ENCODE assay signal across 8 cellular contexts in the genomic region with DNA sequence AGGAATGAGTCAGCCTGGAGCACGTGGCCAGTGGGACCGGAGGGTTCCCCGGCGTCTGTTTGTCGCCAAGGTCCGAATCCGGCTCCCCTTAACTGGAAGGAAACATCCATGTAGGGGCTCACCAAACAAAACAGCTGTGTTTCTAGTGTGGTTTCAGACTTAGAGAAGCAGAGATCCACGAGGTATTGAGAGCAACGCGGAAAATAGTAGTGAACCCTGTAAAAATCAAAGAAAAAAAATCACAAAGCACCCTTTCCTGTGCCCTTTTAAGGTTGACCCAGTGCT. TPM values are rescaled to one million over a fixed set of nuclear protein-coding genes. Genes with fewer than 3 reads are reported as not detected.
A peak's percentile ranks its signal among the peaks of the same experiment; 100 is the strongest.
DNase-seq lines count a peak whose midpoint lies in the region; ATAC-seq and TF ChIP-seq lines count a peak whose summit lies in the region.

No MANE protein-coding gene starts in this region.

- H3K36me3 ChIP-seq in DOHH2 (ENCODE audit: control insufficient read depth, low read length) = peaks cover 50% of the 10 kb centered on the region
- peaks cover 30% of the 10 kb centered on the region for H3K36me3 ChIP-seq in PC-3 (ENCODE audit: low read depth, low read length)
- H3K36me3 ChIP-seq in esophagus muscularis mucosa = peaks cover 0 to 33% (median 15%) of the 10 kb centered on the region in 4 donors
- no peaks in the 10 kb centered on the region for H3K36me3 ChIP-seq in parathyroid adenoma (ENCODE audit: control insufficient read depth, insufficient read depth, low read length)

- H3K4me1 ChIP-seq in DOHH2 (ENCODE audit: control insufficient read depth, low read length) (peaks cover 68% of the 10 kb centered on the region), PC-3 (ENCODE audit: insufficient read depth, low read length) (peaks cover 29% of the 10 kb centered on the region), esophagus muscularis mucosa (peaks cover 20 to 41% (median 34%) of the 10 kb centered on the region in 4 donors), parathyroid adenoma (peaks cover 3% of the 10 kb centered on the region)

- H3K4me2 ChIP-seq in DOHH2 (ENCODE audit: low read length) (peak overlapping the region; percentile 95), PC-3 (ENCODE audit: low read length) (peak overlapping the region; percentile 94), parathyroid adenoma (ENCODE audit: low read length) (peak overlapping the region; percentile 93)

- no peak for TF ChIP-seq POLR2A in esophagus muscularis mucosa (IDR thresholded peaks at IDR 0.05; ENCODE audit: low read depth)
- TF ChIP-seq POLR2A in GM18505 (IDR thresholded peaks at IDR 0.05; ENCODE audit: borderline replicate concordance, extremely low read depth, insufficient read depth, insufficient read length) = no peak

- 6% methylated on average over 8 of the region's 10 CpGs for whole genome bisulfite sequencing in esophagus muscularis mucosa

- BruUV-seq in PC-3 (replicated peaks; lab: Mats Ljungman, UMichigan) = TSS peak; percentile 64

- CTCF ChIA-PET in PC-3 (lab: Charles Lee) = no interaction called here

- H3K79me2 ChIP-seq in DOHH2 (ENCODE audit: control insufficient read depth, low read length) = peaks cover 37% of the 10 kb centered on the region
- H3K79me2 ChIP-seq in PC-3 (ENCODE audit: low read length) = peaks cover 25% of the 10 kb centered on the region
- H3K79me2 ChIP-seq in parathyroid adenoma = no peaks in the 10 kb centered on the region

- ATAC-seq in PC-3 (no peak), GM19397 (IDR thresholded peaks at IDR 0.05; ENCODE audit: unreplicated experiment) (no peak), GM19351 (IDR thresholded peaks at IDR 0.05; ENCODE audit: unreplicated experiment) (no peak), GM18505 (IDR thresholded peaks at IDR 0.05; ENCODE audit: unreplicated experiment) (no peak)

- DNase-seq in PC-3 (no peak), esophagus muscularis mucosa (ENCODE audit: extremely low spot score) (no peak), GM19240 (ENCODE audit: insufficient read length, low spot score) (no peak)

- H3F3A ChIP-seq in DOHH2 (ENCODE audit: control insufficient read depth, insufficient read depth) (peaks cover 56% of the 10 kb centered on the region), PC-3 (ENCODE audit: low read length, unreplicated experiment) (no peaks in the 10 kb centered on the region)

- H4K20me1 ChIP-seq in DOHH2 (ENCODE audit: control insufficient read depth, insufficient read depth, low read depth, low read length) = no peaks in the 10 kb centered on the region
- no peaks in the 10 kb centered on the region for H4K20me1 ChIP-seq in PC-3 (ENCODE audit: low read length)

- POLR2A ChIA-PET in PC-3 (lab: Charles Lee; ENCODE audit: unreplicated experiment) = interaction anchor here (0.5 to 1.5 kb wide), 4 partner anchors 9 to 1326 kb away, joined by 3 to 15 read pairs (median 4); no protein-coding TSS in a partner anchor

- H3K9me3 ChIP-seq in DOHH2 (ENCODE audit: control insufficient read depth, insufficient read depth, low read length) = no peaks in the 10 kb centered on the region
- H3K9me3 ChIP-seq in PC-3 (ENCODE audit: low read length) = no peaks in the 10 kb centered on the region
- no peaks in the 10 kb centered on the region for H3K9me3 ChIP-seq in esophagus muscularis mucosa
- no peaks in the 10 kb centered on the region for H3K9me3 ChIP-seq in parathyroid adenoma (ENCODE audit: control insufficient read depth, low read length)

- peak overlapping the region; percentile 77 for H2AFZ ChIP-seq in PC-3 (ENCODE audit: low read length)
- H2AFZ ChIP-seq in parathyroid adenoma = peak overlapping the region; percentile 92

- H3K9me2 ChIP-seq in DOHH2 (replicated peaks; ENCODE audit: control insufficient read depth, low read length) (no peaks in the 10 kb centered on the region), PC-3 (replicated peaks; ENCODE audit: low read length) (no peaks in the 10 kb centered on the region)

- intact Hi-C loops in PC-3 (cut with micrococcal nuclease) (loop anchor here (1.0 to 2.0 kb wide), 3 partner anchors 54 to 610 kb away; a partner anchor contains a TSS), esophagus muscularis mucosa (cut with DNase I) (loop anchor here (10.0 kb wide), 1 partner anchor 272 kb away; no protein-coding TSS in a partner anchor)

- H3K27me3 ChIP-seq in DOHH2 (ENCODE audit: control insufficient read depth, low read length) (no peaks in the 10 kb centered on the region), PC-3 (ENCODE audit: low read length) (no peaks in the 10 kb centered on the region), esophagus muscularis mucosa (no peaks in the 10 kb centered on the region), parathyroid adenoma (ENCODE audit: control insufficient read depth, insufficient read depth, low read length) (no peaks in the 10 kb centered on the region)

- H3K9ac ChIP-seq in PC-3 (ENCODE audit: low read length) (peak overlapping the region; percentile 93), parathyroid adenoma (no peak overlapping the region)

- TF ChIP-seq EP300 in esophagus muscularis mucosa (IDR thresholded peaks at IDR 0.05) = no peak

- H3K27ac ChIP-seq in DOHH2 (ENCODE audit: low read depth, low read length) = peak overlapping the region; percentile 90
- H3K27ac ChIP-seq in PC-3 (ENCODE audit: low read length) = peak overlapping the region; percentile 48
- peak overlapping the region; percentile 93 to 97 (median 95) for H3K27ac ChIP-seq in esophagus muscularis mucosa (replicated peaks in 1 of 4)
- no peak overlapping the region for H3K27ac ChIP-seq in parathyroid adenoma

- peak overlapping the region; percentile 92 for H3K4me3 ChIP-seq in DOHH2 (ENCODE audit: low read length)
- peak overlapping the region; percentile 82 for H3K4me3 ChIP-seq in PC-3 (ENCODE audit: low read length)
- H3K4me3 ChIP-seq in esophagus muscularis mucosa = peak overlapping the region; percentile 91 to 95 (median 94)
- peak overlapping the region; percentile 84 for H3K4me3 ChIP-seq in parathyroid adenoma (ENCODE audit: low read depth, low read length)

- TF ChIP-seq CTCF in DOHH2 (IDR thresholded peaks at IDR 0.05; ENCODE audit: low read depth, low read length, poor library complexity, severe bottlenecking) = no peak
- TF ChIP-seq CTCF in PC-3 (conservative IDR thresholded peaks at IDR 0.05; ENCODE audit: low read depth, low read length) = no peak
- no peak for TF ChIP-seq CTCF in esophagus muscularis mucosa (IDR thresholded peaks at IDR 0.05)
- no peak for TF ChIP-seq CTCF in parathyroid adenoma (IDR thresholded peaks at IDR 0.05)

RNA-seq across cellular contexts. Expression of a gene that starts 38.3 kb away (rescaled TPM):
- total RNA-seq in PC-3 (2014; rRNA removed) (1.1 and 1.7 TPM in 2 replicates), esophagus muscularis mucosa (under 1 TPM in 3 of 4 donors, not detected in 1; 0.11 to 0.19 (median 0.17) TPM)

RNA-seq across cellular contexts. Expression of a gene that starts 53.8 kb away (rescaled TPM):
- 9.2 and 9.4 TPM in 2 replicates for total RNA-seq in PC-3 (2014; rRNA removed)
- 1 to 10 TPM; 6.6 to 9.3 (median 7.8) TPM for total RNA-seq in esophagus muscularis mucosa
